Comparison of ENCODE assay signal across 9 cellular contexts in the genomic region with DNA sequence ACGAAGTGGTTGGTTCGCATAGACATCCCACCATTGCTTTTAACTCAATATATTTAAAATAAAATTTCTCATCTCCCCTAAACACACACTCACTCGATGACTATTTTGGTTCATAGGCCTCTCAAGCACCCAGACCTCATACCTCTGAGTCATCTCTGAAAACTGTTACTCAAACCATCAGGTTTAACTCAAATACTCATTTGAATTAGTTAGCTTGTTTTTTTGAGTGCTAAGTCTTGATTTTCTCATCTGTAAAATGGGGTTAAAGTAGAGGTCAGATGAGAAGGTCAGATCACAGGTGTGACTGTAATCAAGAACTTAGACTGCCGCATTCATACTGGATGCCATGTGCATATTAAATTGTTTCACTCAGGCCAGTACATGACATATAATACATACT.
DNase-seq lines count a peak whose midpoint lies in the region; ATAC-seq, FAIRE-seq and TF ChIP-seq lines count a peak whose summit lies in the region.
"Had no signal": no experiment of that assay in that cellular context is flagged by ENCODE, and none has a peak within 500 bp of the region (broad histone marks: within the 10 kb centered on the region; RNA-seq: fewer than 3 reads in every experiment).

No MANE protein-coding gene starts in this region.

- CTCF ChIA-PET in A549 (lab: Yijun Ruan, JAX): no interaction called here

- TF ChIP-seq POLR2A in A549 (IDR thresholded peaks at IDR 0.05; ENCODE audit: low read length): no peak
- no peak for TF ChIP-seq POLR2A in adrenal gland (IDR thresholded peaks at IDR 0.05)

- no peak for TF ChIP-seq EP300 in A549 (IDR thresholded peaks at IDR 0.05)

- POLR2A ChIA-PET in A549 (lab: Yijun Ruan, JAX): no interaction called here

- no peaks in the 10 kb centered on the region for H3K36me3 ChIP-seq in adrenal gland (replicated peaks in 1 of 2)

- DNase-seq in A549 (ENCODE audit: low read depth in 1 of 2, low spot score in 1 of 2) (no peak), dedifferentiated amniotic fluid mesenchymal stem cell (ENCODE audit: extremely low spot score) (peak; percentile 52), adrenal gland (no peak), NCI-H1417 (lab: John Stamatoyannopoulos, UW) (no peak), NCI-H345 treated with DMSO at 0.1 percent for 48 hours (lab: John Stamatoyannopoulos, UW; ENCODE audit: unreplicated experiment) (no peak), NCI-H1105 treated with DMSO at 0.1 percent for 48 hours (lab: John Stamatoyannopoulos, UW) (no peak)
- DNase-seq: left ventricle myocardium superior had no signal

- TF ChIP-seq RAD21 in A549 (conservative IDR thresholded peaks at IDR 0.05 in 1 of 2, IDR thresholded peaks at IDR 0.05 in 1 of 2): no peak

- 79% methylated on average over 4 of the region's 4 CpGs for WGBS in A549 (ENCODE audit: missing lambda C conversion rate)
- 96 to 97% (median 96%) methylated on average over 4 of the region's 4 CpGs for WGBS in adrenal gland, 4 donors

- H3K27me3 ChIP-seq in adrenal gland: no peaks in the 10 kb centered on the region

- H3K4me3 ChIP-seq in A549: no peak overlapping the region
- H3K4me3 ChIP-seq in adrenal gland: no peak overlapping the region

- peak overlapping the region; percentile 66 to 73; a peak in 5 of 6 replicates for H3K27ac ChIP-seq in A549
- H3K27ac ChIP-seq in adrenal gland: no peak overlapping the region

- peak overlapping the region; percentile 50 for H3K4me2 ChIP-seq in A549

- no peak for FAIRE-seq in A549 (lab: Jason Lieb, UNC)

- ATAC-seq in A549: no peak
- ATAC-seq in GM19463 (IDR thresholded peaks at IDR 0.05; ENCODE audit: unreplicated experiment): peak; percentile 55
- ATAC-seq in HG03469 (IDR thresholded peaks at IDR 0.05; ENCODE audit: unreplicated experiment): peak; percentile 69

- H3K4me1 ChIP-seq in A549 (peaks cover 32% of the 10 kb centered on the region), adrenal gland (replicated peaks in 1 of 2) (no peaks in the 10 kb centered on the region)

- no peaks in the 10 kb centered on the region for H3K9me3 ChIP-seq in A549
- no peaks in the 10 kb centered on the region for H3K9me3 ChIP-seq in adrenal gland (replicated peaks in 1 of 3)

- TF ChIP-seq CTCF in A549 (IDR thresholded peaks at IDR 0.05) (no peak), adrenal gland (IDR thresholded peaks at IDR 0.05) (no peak)

- intact Hi-C loops in adrenal gland (cut with DNase I): no loop called here

TF ChIP-seq in A549, 52 proteins besides CTCF, POLR2A, EP300 and RAD21:
- no peak for TF ChIP-seq HDAC2 (IDR thresholded peaks at IDR 0.05)
- TF ChIP-seq JUN (IDR thresholded peaks at IDR 0.05): no peak
- no peak for TF ChIP-seq HOXB5 (CRISPR knock-in tag; IDR thresholded peaks at IDR 0.05)
- TF ChIP-seq NFE2L2 (conservative IDR thresholded peaks at IDR 0.05; ENCODE audit: low read length): no peak
- TF ChIP-seq NR3C1 (IDR thresholded peaks at IDR 0.05): no peak
- TF ChIP-seq JUNB (IDR thresholded peaks at IDR 0.05): no peak
- no peak for TF ChIP-seq CHD2 (IDR thresholded peaks at IDR 0.05; ENCODE audit: low read length, partially characterized antibody)
- TF ChIP-seq RNF2 (IDR thresholded peaks at IDR 0.05; ENCODE audit: borderline replicate concordance, low read depth): no peak
- TF ChIP-seq ZC3H11A (IDR thresholded peaks at IDR 0.05): no peak
- no peak for TF ChIP-seq PHF8 (IDR thresholded peaks at IDR 0.05; ENCODE audit: borderline replicate concordance, low read depth)
- TF ChIP-seq, protein P1, sequence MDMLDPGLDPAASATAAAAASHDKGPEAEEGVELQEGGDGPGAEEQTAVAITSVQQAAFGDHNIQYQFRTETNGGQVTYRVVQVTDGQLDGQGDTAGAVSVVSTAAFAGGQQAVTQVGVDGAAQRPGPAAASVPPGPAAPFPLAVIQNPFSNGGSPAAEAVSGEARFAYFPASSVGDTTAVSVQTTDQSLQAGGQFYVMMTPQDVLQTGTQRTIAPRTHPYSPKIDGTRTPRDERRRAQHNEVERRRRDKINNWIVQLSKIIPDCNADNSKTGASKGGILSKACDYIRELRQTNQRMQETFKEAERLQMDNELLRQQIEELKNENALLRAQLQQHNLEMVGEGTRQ (IDR thresholded peaks at IDR 0.05): no peak
- TF ChIP-seq ZFP36 (IDR thresholded peaks at IDR 0.05; ENCODE audit: borderline replicate concordance, partially characterized antibody): no peak
- TF ChIP-seq, protein P2, sequence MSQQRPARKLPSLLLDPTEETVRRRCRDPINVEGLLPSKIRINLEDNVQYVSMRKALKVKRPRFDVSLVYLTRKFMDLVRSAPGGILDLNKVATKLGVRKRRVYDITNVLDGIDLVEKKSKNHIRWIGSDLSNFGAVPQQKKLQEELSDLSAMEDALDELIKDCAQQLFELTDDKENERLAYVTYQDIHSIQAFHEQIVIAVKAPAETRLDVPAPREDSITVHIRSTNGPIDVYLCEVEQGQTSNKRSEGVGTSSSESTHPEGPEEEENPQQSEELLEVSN (IDR thresholded peaks at IDR 0.05; ENCODE audit: borderline replicate concordance, low read depth): no peak
- TF ChIP-seq, protein P3, sequence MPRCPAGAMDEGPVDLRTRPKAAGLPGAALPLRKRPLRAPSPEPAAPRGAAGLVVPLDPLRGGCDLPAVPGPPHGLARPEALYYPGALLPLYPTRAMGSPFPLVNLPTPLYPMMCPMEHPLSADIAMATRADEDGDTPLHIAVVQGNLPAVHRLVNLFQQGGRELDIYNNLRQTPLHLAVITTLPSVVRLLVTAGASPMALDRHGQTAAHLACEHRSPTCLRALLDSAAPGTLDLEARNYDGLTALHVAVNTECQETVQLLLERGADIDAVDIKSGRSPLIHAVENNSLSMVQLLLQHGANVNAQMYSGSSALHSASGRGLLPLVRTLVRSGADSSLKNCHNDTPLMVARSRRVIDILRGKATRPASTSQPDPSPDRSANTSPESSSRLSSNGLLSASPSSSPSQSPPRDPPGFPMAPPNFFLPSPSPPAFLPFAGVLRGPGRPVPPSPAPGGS (IDR thresholded peaks at IDR 0.05): no peak
- TF ChIP-seq EHF (CRISPR knock-in tag; IDR thresholded peaks at IDR 0.05): no peak
- TF ChIP-seq ZNF302 (CRISPR knock-in tag; IDR thresholded peaks at IDR 0.05): no peak
- TF ChIP-seq GATA3 (IDR thresholded peaks at IDR 0.05; ENCODE audit: borderline replicate concordance): no peak
- no peak for TF ChIP-seq ZSCAN20 (CRISPR knock-in tag; IDR thresholded peaks at IDR 0.05)

Comparison
In these comparisons a context has a peak if more than half of its experiments do, and no peak if none do; other contexts are left out.
1. ATAC-seq: peak in GM19463 (single experiment) and HG03469 (single experiment); none in A549 (0 of 2).
2. H3K27ac ChIP-seq: peak in A549 (2 of 2); none in adrenal gland (0 of 5).